1 cellular context compared by ENCODE assay signal in the genomic region with DNA sequence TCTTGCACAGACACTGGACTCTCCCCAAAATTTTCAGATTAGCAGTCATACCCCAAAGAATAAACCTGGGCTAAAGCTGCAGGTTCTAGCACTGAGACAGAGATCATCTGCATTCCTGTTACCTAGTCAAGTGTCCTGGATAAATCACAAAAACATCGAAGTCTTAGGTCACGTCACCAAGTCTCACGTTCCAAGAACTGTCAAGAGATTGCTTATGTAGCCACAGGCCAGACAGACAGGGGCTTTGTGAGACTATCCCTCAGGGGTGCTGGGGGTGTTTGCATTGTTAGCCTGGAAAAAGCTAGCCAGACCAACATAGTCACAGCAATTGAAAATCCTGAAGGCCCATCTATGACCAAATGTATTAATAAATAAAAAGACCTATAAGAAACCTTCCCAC.
TF ChIP-seq lines count a peak whose summit lies in the region.

No MANE protein-coding gene starts in this region.

TF ChIP-seq in GM23338, 12 proteins besides CTCF, POLR2A, EP300 and RAD21 (continued from another document):
- TF ChIP-seq, protein P1, sequence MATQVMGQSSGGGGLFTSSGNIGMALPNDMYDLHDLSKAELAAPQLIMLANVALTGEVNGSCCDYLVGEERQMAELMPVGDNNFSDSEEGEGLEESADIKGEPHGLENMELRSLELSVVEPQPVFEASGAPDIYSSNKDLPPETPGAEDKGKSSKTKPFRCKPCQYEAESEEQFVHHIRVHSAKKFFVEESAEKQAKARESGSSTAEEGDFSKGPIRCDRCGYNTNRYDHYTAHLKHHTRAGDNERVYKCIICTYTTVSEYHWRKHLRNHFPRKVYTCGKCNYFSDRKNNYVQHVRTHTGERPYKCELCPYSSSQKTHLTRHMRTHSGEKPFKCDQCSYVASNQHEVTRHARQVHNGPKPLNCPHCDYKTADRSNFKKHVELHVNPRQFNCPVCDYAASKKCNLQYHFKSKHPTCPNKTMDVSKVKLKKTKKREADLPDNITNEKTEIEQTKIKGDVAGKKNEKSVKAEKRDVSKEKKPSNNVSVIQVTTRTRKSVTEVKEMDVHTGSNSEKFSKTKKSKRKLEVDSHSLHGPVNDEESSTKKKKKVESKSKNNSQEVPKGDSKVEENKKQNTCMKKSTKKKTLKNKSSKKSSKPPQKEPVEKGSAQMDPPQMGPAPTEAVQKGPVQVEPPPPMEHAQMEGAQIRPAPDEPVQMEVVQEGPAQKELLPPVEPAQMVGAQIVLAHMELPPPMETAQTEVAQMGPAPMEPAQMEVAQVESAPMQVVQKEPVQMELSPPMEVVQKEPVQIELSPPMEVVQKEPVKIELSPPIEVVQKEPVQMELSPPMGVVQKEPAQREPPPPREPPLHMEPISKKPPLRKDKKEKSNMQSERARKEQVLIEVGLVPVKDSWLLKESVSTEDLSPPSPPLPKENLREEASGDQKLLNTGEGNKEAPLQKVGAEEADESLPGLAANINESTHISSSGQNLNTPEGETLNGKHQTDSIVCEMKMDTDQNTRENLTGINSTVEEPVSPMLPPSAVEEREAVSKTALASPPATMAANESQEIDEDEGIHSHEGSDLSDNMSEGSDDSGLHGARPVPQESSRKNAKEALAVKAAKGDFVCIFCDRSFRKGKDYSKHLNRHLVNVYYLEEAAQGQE (IDR thresholded peaks at IDR 0.05; ENCODE audit: unreplicated experiment): no peak
- TF ChIP-seq ZNF331 (CRISPR knock-in tag; IDR thresholded peaks at IDR 0.05; ENCODE audit: low read depth): no peak
- TF ChIP-seq, protein P2, sequence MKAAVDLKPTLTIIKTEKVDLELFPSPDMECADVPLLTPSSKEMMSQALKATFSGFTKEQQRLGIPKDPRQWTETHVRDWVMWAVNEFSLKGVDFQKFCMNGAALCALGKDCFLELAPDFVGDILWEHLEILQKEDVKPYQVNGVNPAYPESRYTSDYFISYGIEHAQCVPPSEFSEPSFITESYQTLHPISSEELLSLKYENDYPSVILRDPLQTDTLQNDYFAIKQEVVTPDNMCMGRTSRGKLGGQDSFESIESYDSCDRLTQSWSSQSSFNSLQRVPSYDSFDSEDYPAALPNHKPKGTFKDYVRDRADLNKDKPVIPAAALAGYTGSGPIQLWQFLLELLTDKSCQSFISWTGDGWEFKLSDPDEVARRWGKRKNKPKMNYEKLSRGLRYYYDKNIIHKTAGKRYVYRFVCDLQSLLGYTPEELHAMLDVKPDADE (IDR thresholded peaks at IDR 0.05): no peak
- no peak for TF ChIP-seq ZNF462 (CRISPR knock-in tag; IDR thresholded peaks at IDR 0.05)
- no peak for TF ChIP-seq NANOG (IDR thresholded peaks at IDR 0.05; ENCODE audit: borderline replicate concordance)
